In genomic region chr4:157291071-157291470, GRCh38 we compare ENCODE assay signal across 20 cellular contexts.
DNase-seq lines count a peak whose midpoint lies in the region; ATAC-seq and TF ChIP-seq lines count a peak whose summit lies in the region.
"Had no signal": no experiment of that assay in that cellular context is flagged by ENCODE, and none has a peak within 500 bp of the region (broad histone marks: within the 10 kb centered on the region; RNA-seq: fewer than 3 reads in every experiment).

No MANE protein-coding gene starts in this region.

- TF ChIP-seq POLR2A in IMR-90 (IDR thresholded peaks at IDR 0.05; ENCODE audit: low read depth, low read length) = no peak

- H3K79me1 ChIP-seq in IMR-90 (ENCODE audit: low read depth in 1 of 2, low read length in 2 of 2) = no peaks in the 10 kb centered on the region

- H3K36me3 Mint-ChIP-seq in chondrocyte (ENCODE audit: low read depth) = no peaks in the 10 kb centered on the region
- H3K36me3 Mint-ChIP-seq: activated naive CD8-positive, alpha-beta T cell treated with anti-CD3 and anti-CD28 coated beads, Interleukin-2, amount 10 ng/mL, durations not matched to agents 7 days and 5 days had no signal

- H2BK20ac ChIP-seq in IMR-90 (ENCODE audit: low read depth, low read length) = no peak overlapping the region

- H3K9me3 Mint-ChIP-seq in chondrocyte (ENCODE audit: low read depth) = no peaks in the 10 kb centered on the region
- H3K9me3 Mint-ChIP-seq: activated naive CD8-positive, alpha-beta T cell treated with anti-CD3 and anti-CD28 coated beads, Interleukin-2, amount 10 ng/mL, durations not matched to agents 7 days and 5 days; CD4-positive, alpha-beta T cell had no signal

- H3K4me3 ChIP-seq in BE2C (ENCODE audit: low read depth, low read length) (no peak overlapping the region), IMR-90 (ENCODE audit: insufficient read depth, low read depth, low read length) (no peak overlapping the region), ascending aorta (no peak overlapping the region)
- H3K4me3 ChIP-seq: psoas muscle, testis had no signal

- H3K23ac ChIP-seq in IMR-90 (ENCODE audit: low read depth, low read length) = no peak overlapping the region

- dilution Hi-C loops in IMR-90 (cut with HindIII; ENCODE audit: low sequenced_read_pairs, unreplicated experiment) = no loop called here

- intact Hi-C loops in IMR-90 (cut with micrococcal nuclease) = no loop called here
- intact Hi-C loops in ascending aorta (cut with DNase I) = no loop called here

- no peaks in the 10 kb centered on the region for H3K4me1 Mint-ChIP-seq in chondrocyte (ENCODE audit: low read depth)
- H3K4me1 Mint-ChIP-seq: activated naive CD8-positive, alpha-beta T cell treated with anti-CD3 and anti-CD28 coated beads, Interleukin-2, amount 10 ng/mL, durations not matched to agents 7 days and 5 days; central memory CD8-positive, alpha-beta T cell had no signal

- no peak overlapping the region for H4K8ac ChIP-seq in IMR-90 (ENCODE audit: low read depth in 2 of 2, low read length in 2 of 2)

- no TSS peak for BruUV-seq in IMR-90 (replicated peaks; lab: Mats Ljungman, UMichigan)

- TF ChIP-seq RAD21 in IMR-90 (IDR thresholded peaks at IDR 0.05; ENCODE audit: low read length) = no peak

- POLR2A ChIA-PET in IMR-90 (lab: Charles Lee; ENCODE audit: unreplicated experiment) = no interaction called here

- H3K4me1 ChIP-seq in BE2C (no peaks in the 10 kb centered on the region), IMR-90 (ENCODE audit: control insufficient read depth, insufficient read depth, low read length) (no peaks in the 10 kb centered on the region), ascending aorta (no peaks in the 10 kb centered on the region)
- H3K4me1 ChIP-seq: testis had no signal

- DNase-seq in BE2C (no peak), IMR-90 (no peak), chondrocyte (ENCODE audit: low spot score) (no peak), myocyte (ENCODE audit: low read depth) (peak; percentile 39), ascending aorta (ENCODE audit: low spot score in 2 of 2) (no peak), NCI-H510A (lab: John Stamatoyannopoulos, UW) (no peak)
- DNase-seq: activated CD4-positive, alpha-beta T cell treated with anti-CD3 and anti-CD28 coated beads for 4 hours; activated naive CD8-positive, alpha-beta T cell treated with anti-CD3 and anti-CD28 coated beads, Interleukin-2, amount 10 ng/mL, durations not matched to agents 7 days and 5 days; activated T-cell treated with anti-CD3 and anti-CD28 coated beads, Interleukin-2, amount 50 U/mL, for 48 hours; CD4-positive, alpha-beta T cell; GDM1; left cardiac atrium; NCI-H1105 treated with DMSO at 0.1 percent for 48 hours; NCI-H524; psoas muscle; testis had no signal

- H3K27me3 Mint-ChIP-seq in chondrocyte (ENCODE audit: low read depth) = peaks cover 5% of the 10 kb centered on the region
- H3K27me3 Mint-ChIP-seq: activated naive CD8-positive, alpha-beta T cell treated with anti-CD3 and anti-CD28 coated beads, Interleukin-2, amount 10 ng/mL, durations not matched to agents 7 days and 5 days; CD4-positive, alpha-beta T cell; central memory CD8-positive, alpha-beta T cell had no signal

- no peak overlapping the region for H2BK5ac ChIP-seq in IMR-90 (ENCODE audit: low read depth, low read length, poor library complexity, severe bottlenecking)

- TF ChIP-seq CTCF in BE2C (IDR thresholded peaks at IDR 0.05; ENCODE audit: low read depth, low read length) (peak; percentile 28), IMR-90 (conservative IDR thresholded peaks at IDR 0.05; ENCODE audit: low read depth, low read length) (0 out of 2 replicates have a peak, but pooled peaks have one; percentile 6), chondrocyte (IDR thresholded peaks at IDR 0.05) (peak; percentile 41), ascending aorta (IDR thresholded peaks at IDR 0.05) (peak in 1 of 3 experiments; percentile 19)

- no peaks in the 10 kb centered on the region for H4K20me1 ChIP-seq in IMR-90 (ENCODE audit: insufficient read depth, low read length)

- H3K9me1 ChIP-seq in IMR-90 (ENCODE audit: insufficient read depth, low read length) = no peaks in the 10 kb centered on the region

- H3K4me2 ChIP-seq in IMR-90 (ENCODE audit: low read depth, low read length) = no peak overlapping the region

- H3K36me3 ChIP-seq in BE2C (no peaks in the 10 kb centered on the region), IMR-90 (ENCODE audit: control insufficient read depth, insufficient read depth, low read length) (no peaks in the 10 kb centered on the region), ascending aorta (no peaks in the 10 kb centered on the region)

- 100% methylated on average over 1 of the region's 3 CpGs; no CpG with 5 or more reads in 1 of the 2 experiments for WGBS in IMR-90 (ENCODE audit: extremely low coverage in 2 of 2, insufficient read length in 1 of 2), 2 experiments

- H4K5ac ChIP-seq in IMR-90 (ENCODE audit: low read depth, low read length) = no peak overlapping the region

- H2AK9ac ChIP-seq in IMR-90 (replicated peaks; ENCODE audit: low read depth, low read length, poor library complexity) = no peak overlapping the region

- no peak overlapping the region for H3K18ac ChIP-seq in IMR-90 (ENCODE audit: low read depth, low read length)

- H3K27ac ChIP-seq in IMR-90 (ENCODE audit: insufficient read depth, low read length) (no peak overlapping the region), ascending aorta (no peak overlapping the region)
- H3K27ac ChIP-seq: epithelial cell of prostate, psoas muscle, testis had no signal

- no peak overlapping the region for H3K9ac ChIP-seq in IMR-90 (ENCODE audit: low read depth, low read length)

- no peak overlapping the region for H2BK15ac ChIP-seq in IMR-90 (ENCODE audit: low read depth, low read length)

- no peak overlapping the region for H3K14ac ChIP-seq in IMR-90 (replicated peaks; ENCODE audit: low read depth, low read length)

- H3K27me3 ChIP-seq in BE2C (no peaks in the 10 kb centered on the region), IMR-90 (ENCODE audit: control insufficient read depth, insufficient read depth, low read length) (no peaks in the 10 kb centered on the region), ascending aorta (no peaks in the 10 kb centered on the region)
- H3K27me3 ChIP-seq: testis had no signal

- no peak overlapping the region for H2AK5ac ChIP-seq in IMR-90 (ENCODE audit: low read depth, low read length)

- H2BK120ac ChIP-seq in IMR-90 (ENCODE audit: low read depth, low read length) = no peak overlapping the region

- CTCF ChIA-PET in IMR-90 (lab: Yijun Ruan, JAX) = interaction anchor here (0.8 kb wide), 1 partner anchor 27 kb away, joined by 3 read pairs; no protein-coding TSS in a partner anchor

- H4K91ac ChIP-seq in IMR-90 (ENCODE audit: insufficient read depth, low read depth, low read length) = no peak overlapping the region

- no peak overlapping the region for H2AFZ ChIP-seq in IMR-90 (replicated peaks; ENCODE audit: low read length, poor library complexity)

- no peak overlapping the region for H3K4ac ChIP-seq in IMR-90 (ENCODE audit: low read depth, low read length)

- in situ Hi-C loops in IMR-90 (cut with MboI; ENCODE audit: low sequenced_read_pairs) = no loop called here

- H3K27ac Mint-ChIP-seq in chondrocyte (ENCODE audit: unreplicated experiment) = no peak overlapping the region
- H3K27ac Mint-ChIP-seq: activated naive CD8-positive, alpha-beta T cell treated with anti-CD3 and anti-CD28 coated beads, Interleukin-2, amount 10 ng/mL, durations not matched to agents 7 days and 5 days; CD4-positive, alpha-beta T cell had no signal

- no peak for ATAC-seq in IMR-90 (ENCODE audit: low read depth)
- no peak for ATAC-seq in HG03196 (IDR thresholded peaks at IDR 0.05; ENCODE audit: unreplicated experiment)
- no peak for ATAC-seq in GM18519 (IDR thresholded peaks at IDR 0.05; ENCODE audit: low FRiP score, unreplicated experiment)
- ATAC-seq: left cardiac atrium, psoas muscle had no signal

- H3K9me3 ChIP-seq in BE2C (no peaks in the 10 kb centered on the region), IMR-90 (ENCODE audit: control insufficient read depth, insufficient read depth, low read length) (no peaks in the 10 kb centered on the region), ascending aorta (no peaks in the 10 kb centered on the region)
- H3K9me3 ChIP-seq: psoas muscle, testis had no signal

- H3K56ac ChIP-seq in IMR-90 (ENCODE audit: extremely low read depth, insufficient read depth, low read length) = no peak overlapping the region

- H3K4me3 Mint-ChIP-seq in chondrocyte (ENCODE audit: unreplicated experiment) = no peak overlapping the region
- H3K4me3 Mint-ChIP-seq: activated naive CD8-positive, alpha-beta T cell treated with anti-CD3 and anti-CD28 coated beads, Interleukin-2, amount 10 ng/mL, durations not matched to agents 7 days and 5 days; CD4-positive, alpha-beta T cell; central memory CD8-positive, alpha-beta T cell had no signal

TF ChIP-seq in IMR-90, 13 proteins besides CTCF, POLR2A, EP300 and RAD21:
- no peak for TF ChIP-seq CHD1 (IDR thresholded peaks at IDR 0.05; ENCODE audit: low read depth, low read length)
- no peak for TF ChIP-seq MXI1 (IDR thresholded peaks at IDR 0.05; ENCODE audit: borderline replicate concordance, low read depth, low read length)
- no peak for TF ChIP-seq NFE2L2 (IDR thresholded peaks at IDR 0.05; ENCODE audit: low read depth, low read length)
- no peak for TF ChIP-seq SMC3 (IDR thresholded peaks at IDR 0.05; ENCODE audit: low read depth, low read length)
- TF ChIP-seq CEBPB (IDR thresholded peaks at IDR 0.05; ENCODE audit: low read depth, low read length) = no peak
- TF ChIP-seq, protein P1, sequence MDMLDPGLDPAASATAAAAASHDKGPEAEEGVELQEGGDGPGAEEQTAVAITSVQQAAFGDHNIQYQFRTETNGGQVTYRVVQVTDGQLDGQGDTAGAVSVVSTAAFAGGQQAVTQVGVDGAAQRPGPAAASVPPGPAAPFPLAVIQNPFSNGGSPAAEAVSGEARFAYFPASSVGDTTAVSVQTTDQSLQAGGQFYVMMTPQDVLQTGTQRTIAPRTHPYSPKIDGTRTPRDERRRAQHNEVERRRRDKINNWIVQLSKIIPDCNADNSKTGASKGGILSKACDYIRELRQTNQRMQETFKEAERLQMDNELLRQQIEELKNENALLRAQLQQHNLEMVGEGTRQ (IDR thresholded peaks at IDR 0.05; ENCODE audit: low read depth, low read length) = no peak
- TF ChIP-seq, protein P2, sequence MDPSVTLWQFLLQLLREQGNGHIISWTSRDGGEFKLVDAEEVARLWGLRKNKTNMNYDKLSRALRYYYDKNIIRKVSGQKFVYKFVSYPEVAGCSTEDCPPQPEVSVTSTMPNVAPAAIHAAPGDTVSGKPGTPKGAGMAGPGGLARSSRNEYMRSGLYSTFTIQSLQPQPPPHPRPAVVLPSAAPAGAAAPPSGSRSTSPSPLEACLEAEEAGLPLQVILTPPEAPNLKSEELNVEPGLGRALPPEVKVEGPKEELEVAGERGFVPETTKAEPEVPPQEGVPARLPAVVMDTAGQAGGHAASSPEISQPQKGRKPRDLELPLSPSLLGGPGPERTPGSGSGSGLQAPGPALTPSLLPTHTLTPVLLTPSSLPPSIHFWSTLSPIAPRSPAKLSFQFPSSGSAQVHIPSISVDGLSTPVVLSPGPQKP (IDR thresholded peaks at IDR 0.05; ENCODE audit: borderline replicate concordance, low read depth, low read length) = no peak
- TF ChIP-seq RCOR1 (IDR thresholded peaks at IDR 0.05; ENCODE audit: insufficient replicate concordance, low read length) = no peak
- no peak for TF ChIP-seq BHLHE40 (IDR thresholded peaks at IDR 0.05; ENCODE audit: low read depth, low read length)
